8 cellular contexts compared by ENCODE assay signal in genomic region chr9:78439192-78439865, GRCh38.
DNase-seq lines count a peak whose midpoint lies in the region; ATAC-seq and TF ChIP-seq lines count a peak whose summit lies in the region.

No MANE protein-coding gene starts in this region.

- H3K9me3 ChIP-seq in GM23248 (ENCODE audit: low read depth) (no peaks in the 10 kb centered on the region), SJCRH30 (replicated peaks) (no peaks in the 10 kb centered on the region), testis (no peaks in the 10 kb centered on the region)

- H3K9me2 ChIP-seq in GM23248 (ENCODE audit: insufficient read depth) = no peaks in the 10 kb centered on the region

- no peaks in the 10 kb centered on the region for H3F3A ChIP-seq in GM23248 (ENCODE audit: insufficient read depth)

- peak overlapping the region; percentile 67 for H3K4me2 ChIP-seq in GM23248 (ENCODE audit: unreplicated experiment)

- H3K4me1 ChIP-seq in GM23248 (ENCODE audit: insufficient read depth) = no peaks in the 10 kb centered on the region
- H3K4me1 ChIP-seq in SJCRH30 = peaks cover 16% of the 10 kb centered on the region
- peaks cover 5% of the 10 kb centered on the region for H3K4me1 ChIP-seq in testis

- ATAC-seq in omental fat pad (ENCODE audit: low FRiP score) = peak; percentile 83

- no peak for TF ChIP-seq POLR2A in testis (IDR thresholded peaks at IDR 0.05)

- H3K9ac ChIP-seq in GM23248 = no peak overlapping the region

- H2AFZ ChIP-seq in GM23248 = peak overlapping the region; percentile 38

- DNase-seq in DMS153 treated with DMSO at 0.1 percent for 48 hours (lab: John Stamatoyannopoulos, UW; ENCODE audit: unreplicated experiment) (peak; percentile 74), GM23248 (peak; percentile 84), SJCRH30 (peak; percentile 86 to 96), globus pallidus (ENCODE audit: low spot score) (peak; percentile 84), omental fat pad (ENCODE audit: low spot score) (peak; percentile 47), testis (peak; percentile 95)
- peak; percentile 55 for DNase-seq in activated naive CD4-positive, alpha-beta T cell treated with Interleukin-2 at 50 U/mL for 16 hours

- in situ Hi-C loops in GM23248 (cut with MboI) = loop anchor here (25.0 kb wide), 2 partner anchors 698 to 1123 kb away; partner anchors contain the start of gene TLE4

- intact Hi-C loops in testis (cut with DNase I; ENCODE audit: low total_unique reads) = no loop called here

- H3K79me2 ChIP-seq in GM23248 (ENCODE audit: insufficient read depth) = no peaks in the 10 kb centered on the region

- H3K27me3 ChIP-seq in GM23248 (replicated peaks; ENCODE audit: insufficient read depth) = peaks cover 20% of the 10 kb centered on the region
- no peaks in the 10 kb centered on the region for H3K27me3 ChIP-seq in SJCRH30
- H3K27me3 ChIP-seq in testis = no peaks in the 10 kb centered on the region

- TF ChIP-seq CTCF in LNCAP (IDR thresholded peaks at IDR 0.05) (peak; percentile 89), omental fat pad (IDR thresholded peaks at IDR 0.05) (peak in 2 of 3 donors; percentile 19 to 50), testis (IDR thresholded peaks at IDR 0.05) (peak; percentile 71 to 93 (median 90))

- peak overlapping the region; percentile 38; the same call in 1 of the 2 replicates for H3K4me3 ChIP-seq in GM23248
- H3K4me3 ChIP-seq in SJCRH30 = peak overlapping the region; percentile 43
- no peak overlapping the region for H3K4me3 ChIP-seq in testis

- 8% methylated on average over 23 of the region's 23 CpGs for WGBS in GM23248 (ENCODE audit: low coverage in 1 of 2, low lambda C conversion rate in 2 of 2, missing lambda C conversion rate in 2 of 2), 2 experiments
- WGBS in testis, 2 donors = 3 to 5% methylated on average over 23 of the region's 23 CpGs

- no peaks in the 10 kb centered on the region for H3K36me3 ChIP-seq in GM23248 (ENCODE audit: low read depth)
- H3K36me3 ChIP-seq in SJCRH30 = no peaks in the 10 kb centered on the region
- H3K36me3 ChIP-seq in testis (ENCODE audit: low read depth, missing control alignments) = no peaks in the 10 kb centered on the region

- H3K27ac ChIP-seq in GM23248 (no peak overlapping the region), SJCRH30 (no peak overlapping the region; the same call in 1 of the 2 replicates), testis (no peak overlapping the region)

- no peaks in the 10 kb centered on the region for H4K20me1 ChIP-seq in GM23248 (ENCODE audit: insufficient read depth)

Comparison
In these comparisons a context has a peak if more than half of its experiments do, and no peak if none do; other contexts are left out.
1. H3K4me3 ChIP-seq: peak in GM23248 (single experiment) and SJCRH30 (single experiment); none in testis (0 of 2).
2. CTCF ChIP-seq: peak in every context shown above with its lines; median percentile 90 in testis; 89 in LNCAP; 34 in omental fat pad.
3. Peak in every context shown above with its lines, with median percentiles within 50 percentile points of each other: DNase-seq.